ENCODE assay signal across 9 cellular contexts in the genomic region with DNA sequence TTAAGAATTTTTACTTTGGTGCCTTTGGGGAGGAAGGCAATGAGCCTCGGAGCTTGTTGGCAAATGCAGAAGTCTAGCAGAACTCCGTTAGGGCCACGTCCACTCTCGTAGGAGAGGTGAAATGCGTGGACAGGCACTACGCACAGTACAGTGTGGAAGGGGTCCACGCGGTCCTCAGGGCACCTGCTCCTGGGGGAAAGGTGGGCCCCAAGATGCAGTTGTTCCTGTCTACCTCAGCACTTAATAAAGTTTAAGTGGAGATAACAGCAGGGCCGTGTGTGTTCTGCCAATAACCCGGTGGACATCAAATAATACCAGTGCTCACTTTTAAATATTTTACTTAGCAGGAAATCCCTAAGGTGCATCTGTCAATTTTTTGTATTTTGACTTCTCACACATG. TPM values are rescaled to one million over a fixed set of nuclear protein-coding genes. Genes with fewer than 3 reads are reported as not detected.
DNase-seq lines count a peak whose midpoint lies in the region; ATAC-seq and TF ChIP-seq lines count a peak whose summit lies in the region.
"Had no signal": no experiment of that assay in that cellular context is flagged by ENCODE, and none has a peak within 500 bp of the region (broad histone marks: within the 10 kb centered on the region; RNA-seq: fewer than 3 reads in every experiment).

No MANE protein-coding gene starts in this region.

- peaks cover 5% of the 10 kb centered on the region for H3K27me3 Mint-ChIP-seq in activated CD4-positive, alpha-beta T cell treated with anti-CD3 and anti-CD28 coated beads for 36 hours
- peaks cover 9% of the 10 kb centered on the region for H3K27me3 Mint-ChIP-seq in activated T-helper 1 cell treated with anti-CD3 and anti-CD28 coated beads, Interleukin-12 subunit alpha, Interleukin-12 subunit beta, Interleukin-2, Interleukin-4 antibody, amounts not matched to agents 30 ng/mL and 10 ng/mL and 1 ng/mL, durations not matched to agents 14 hours and 24 hours and 36 hours (ENCODE audit: insufficient read depth)

- H3K27me3 ChIP-seq in iPS-18a (ENCODE audit: control insufficient read depth, insufficient read depth, low read length), result peaks cover 43% of the 10 kb centered on the region
- no peaks in the 10 kb centered on the region for H3K27me3 ChIP-seq in stomach

- H3K9ac ChIP-seq in iPS-18a (ENCODE audit: low read length), result no peak overlapping the region

- no peak for TF ChIP-seq POLR2A in stomach (IDR thresholded peaks at IDR 0.05)

- no peak overlapping the region for H3K27ac Mint-ChIP-seq in activated CD4-positive, alpha-beta T cell treated with anti-CD3 and anti-CD28 coated beads for 36 hours
- peak overlapping the region; percentile 52 for H3K27ac Mint-ChIP-seq in activated T-helper 1 cell treated with anti-CD3 and anti-CD28 coated beads, Interleukin-12 subunit alpha, Interleukin-12 subunit beta, Interleukin-2, Interleukin-4 antibody, amounts not matched to agents 30 ng/mL and 10 ng/mL and 1 ng/mL, durations not matched to agents 14 hours and 24 hours and 36 hours

- no peak for TF ChIP-seq EP300 in stomach (IDR thresholded peaks at IDR 0.05)

- peak overlapping the region; percentile 71 for H3K4me3 ChIP-seq in iPS-18a (ENCODE audit: low read length)
- H3K4me3 ChIP-seq in stomach, result peak overlapping the region; percentile 54 to 83 (median 69)

- peak overlapping the region; percentile 74 for H3K4me3 Mint-ChIP-seq in activated CD4-positive, alpha-beta T cell treated with anti-CD3 and anti-CD28 coated beads for 36 hours
- peak overlapping the region; percentile 82 for H3K4me3 Mint-ChIP-seq in activated T-helper 1 cell treated with anti-CD3 and anti-CD28 coated beads, Interleukin-12 subunit alpha, Interleukin-12 subunit beta, Interleukin-2, Interleukin-4 antibody, amounts not matched to agents 30 ng/mL and 10 ng/mL and 1 ng/mL, durations not matched to agents 14 hours and 24 hours and 36 hours

- 25 to 48% (median 38%) methylated on average over 10 of the region's 10 CpGs for WGBS in stomach, 5 donors

- intact Hi-C loops in activated CD4-positive, alpha-beta T cell treated with anti-CD3 and anti-CD28 coated beads for 36 hours (cut with DNase I, micrococcal nuclease), result loop anchor here (5.0 to 10.0 kb wide), 2 partner anchors 35 to 878 kb away; partner anchors contain the start of gene UBE2I (in 1 of the 2)
- intact Hi-C loops in activated T-helper 1 cell treated with anti-CD3 and anti-CD28 coated beads, Interleukin-12 subunit alpha, Interleukin-12 subunit beta, Interleukin-2, Interleukin-4 antibody, amounts not matched to agents 30 ng/mL and 10 ng/mL and 1 ng/mL, durations not matched to agents 14 hours and 24 hours and 36 hours (cut with micrococcal nuclease), result no loop called here
- intact Hi-C loops in stomach (cut with DNase I; ENCODE audit: low total_unique reads), result no loop called here

- ATAC-seq in activated CD4-positive, alpha-beta T cell treated with anti-CD3 and anti-CD28 coated beads for 36 hours, result no peak
- ATAC-seq in GM21619 (IDR thresholded peaks at IDR 0.05; ENCODE audit: unreplicated experiment), result no peak
- no peak for ATAC-seq in GM18511 (IDR thresholded peaks at IDR 0.05; ENCODE audit: unreplicated experiment)

- H3K36me3 Mint-ChIP-seq in activated CD4-positive, alpha-beta T cell treated with anti-CD3 and anti-CD28 coated beads for 36 hours (ENCODE audit: low read depth), result no peaks in the 10 kb centered on the region
- peaks cover 6% of the 10 kb centered on the region for H3K36me3 Mint-ChIP-seq in activated T-helper 1 cell treated with anti-CD3 and anti-CD28 coated beads, Interleukin-12 subunit alpha, Interleukin-12 subunit beta, Interleukin-2, Interleukin-4 antibody, amounts not matched to agents 30 ng/mL and 10 ng/mL and 1 ng/mL, durations not matched to agents 14 hours and 24 hours and 36 hours (ENCODE audit: low read depth)

- peaks cover 30% of the 10 kb centered on the region for H3K4me1 Mint-ChIP-seq in activated CD4-positive, alpha-beta T cell treated with anti-CD3 and anti-CD28 coated beads for 36 hours
- H3K4me1 Mint-ChIP-seq in activated T-helper 1 cell treated with anti-CD3 and anti-CD28 coated beads, Interleukin-12 subunit alpha, Interleukin-12 subunit beta, Interleukin-2, Interleukin-4 antibody, amounts not matched to agents 30 ng/mL and 10 ng/mL and 1 ng/mL, durations not matched to agents 14 hours and 24 hours and 36 hours (ENCODE audit: low read depth), result peaks cover 32% of the 10 kb centered on the region

- no peaks in the 10 kb centered on the region for H3K9me3 Mint-ChIP-seq in activated CD4-positive, alpha-beta T cell treated with anti-CD3 and anti-CD28 coated beads for 36 hours (ENCODE audit: low read depth)
- no peaks in the 10 kb centered on the region for H3K9me3 Mint-ChIP-seq in activated T-helper 1 cell treated with anti-CD3 and anti-CD28 coated beads, Interleukin-12 subunit alpha, Interleukin-12 subunit beta, Interleukin-2, Interleukin-4 antibody, amounts not matched to agents 30 ng/mL and 10 ng/mL and 1 ng/mL, durations not matched to agents 14 hours and 24 hours and 36 hours

- POLR2A ChIA-PET in activated CD4-positive, alpha-beta T cell treated with anti-CD3 and anti-CD28 coated beads for 36 hours (lab: Charles Lee), result no interaction called here

- H3K9me3 ChIP-seq in iPS-18a (ENCODE audit: control insufficient read depth, low read depth, low read length), result no peaks in the 10 kb centered on the region
- no peaks in the 10 kb centered on the region for H3K9me3 ChIP-seq in stomach

- H3K36me3 ChIP-seq in iPS-18a (ENCODE audit: control insufficient read depth, low read depth, low read length) (no peaks in the 10 kb centered on the region), stomach (no peaks in the 10 kb centered on the region)

- H3K4me1 ChIP-seq in iPS-18a (ENCODE audit: control insufficient read depth, low read depth, low read length), result peaks cover 7% of the 10 kb centered on the region
- H3K4me1 ChIP-seq in stomach, result peaks cover 21 to 59% (median 49%) of the 10 kb centered on the region in 4 donors

- H3K27ac ChIP-seq in iPS-18a (ENCODE audit: low read length) (no peak overlapping the region), stomach (peak overlapping the region in 1 of 5 donors; percentile 98)

- CTCF ChIA-PET in activated CD4-positive, alpha-beta T cell treated with anti-CD3 and anti-CD28 coated beads for 36 hours (lab: Charles Lee), result interaction anchor here (1.3 kb wide), 1 partner anchor 60 kb away, joined by 3 read pairs; no protein-coding TSS in a partner anchor

- no peak for TF ChIP-seq CTCF in stomach (IDR thresholded peaks at IDR 0.05)

- no peak for DNase-seq in activated CD4-positive, alpha-beta T cell treated with anti-CD3 and anti-CD28 coated beads for 36 hours
- no peak for DNase-seq in activated CD4-positive, alpha-beta T cell treated with anti-CD3 and anti-CD28 coated beads for 1 hour
- no peak for DNase-seq in activated T-helper 1 cell treated with anti-CD3 and anti-CD28 coated beads, Interleukin-12 subunit alpha, Interleukin-12 subunit beta, Interleukin-2, Interleukin-4 antibody, amounts not matched to agents 30 ng/mL and 10 ng/mL and 1 ng/mL, durations not matched to agents 14 hours and 24 hours and 36 hours (ENCODE audit: low spot score)
- DNase-seq in stomach, result no peak
- DNase-seq in medulla oblongata (ENCODE audit: extremely low spot score), result no peak
- DNase-seq: cortex of kidney had no signal

RNA-seq across cellular contexts. Expression of gene RAB11FIP3, which starts 1.8 kb away (rescaled TPM):
- 10 to 100 TPM; 14.2 to 17.0 TPM for total RNA-seq in activated CD4-positive, alpha-beta T cell treated with anti-CD3 and anti-CD28 coated beads for 36 hours
- total RNA-seq in activated T-helper 1 cell treated with anti-CD3 and anti-CD28 coated beads, Interleukin-12 subunit alpha, Interleukin-12 subunit beta, Interleukin-2, Interleukin-4 antibody, amounts not matched to agents 30 ng/mL and 10 ng/mL and 1 ng/mL, durations not matched to agents 14 hours and 24 hours and 36 hours, result 41.4 and 47.5 TPM in 2 replicates
- 100 to 1,000 TPM in 1 of 5 donors, 10 to 100 TPM in 3, 1 to 10 TPM in 1; 6.7 to 102 (median 57.8) TPM for total RNA-seq in stomach
- polyA plus RNA-seq in stomach, result 10 to 100 TPM; 15.4 to 19.7 (median 16.2) TPM

RNA-seq across cellular contexts. Expression of gene DECR2, which starts 25.6 kb away (rescaled TPM):
- total RNA-seq in activated CD4-positive, alpha-beta T cell treated with anti-CD3 and anti-CD28 coated beads for 36 hours, result 10 to 100 TPM; 11.5 to 13.0 TPM
- total RNA-seq in activated T-helper 1 cell treated with anti-CD3 and anti-CD28 coated beads, Interleukin-12 subunit alpha, Interleukin-12 subunit beta, Interleukin-2, Interleukin-4 antibody, amounts not matched to agents 30 ng/mL and 10 ng/mL and 1 ng/mL, durations not matched to agents 14 hours and 24 hours and 36 hours, result 18.0 and 20.1 TPM in 2 replicates
- total RNA-seq in stomach, result 100 to 1,000 TPM in 1 of 5 donors, 10 to 100 TPM in 2, 1 to 10 TPM in 2; 5.8 to 149 (median 12.5) TPM
- polyA plus RNA-seq in stomach, result 10 to 100 TPM; 20.8 to 24.5 (median 22.6) TPM

RNA-seq across cellular contexts. Expression of gene NME4, which starts 30.3 kb away (rescaled TPM):
- 10 to 100 TPM; 55.9 to 72.1 TPM for total RNA-seq in activated CD4-positive, alpha-beta T cell treated with anti-CD3 and anti-CD28 coated beads for 36 hours
- total RNA-seq in activated T-helper 1 cell treated with anti-CD3 and anti-CD28 coated beads, Interleukin-12 subunit alpha, Interleukin-12 subunit beta, Interleukin-2, Interleukin-4 antibody, amounts not matched to agents 30 ng/mL and 10 ng/mL and 1 ng/mL, durations not matched to agents 14 hours and 24 hours and 36 hours, result 57.2 and 58.7 TPM in 2 replicates
- 100 to 1,000 TPM in 1 of 5 donors, 10 to 100 TPM in 4; 23.3 to 187 (median 49.0) TPM for total RNA-seq in stomach
- 10 to 100 TPM; 84.0 to 97.7 (median 95.6) TPM for polyA plus RNA-seq in stomach

RNA-seq across cellular contexts. Expression of gene PGAP6, which starts 45.5 kb away (rescaled TPM):
- total RNA-seq in activated CD4-positive, alpha-beta T cell treated with anti-CD3 and anti-CD28 coated beads for 36 hours, result 10 to 100 TPM; 22.9 to 40.8 TPM
- total RNA-seq in activated T-helper 1 cell treated with anti-CD3 and anti-CD28 coated beads, Interleukin-12 subunit alpha, Interleukin-12 subunit beta, Interleukin-2, Interleukin-4 antibody, amounts not matched to agents 30 ng/mL and 10 ng/mL and 1 ng/mL, durations not matched to agents 14 hours and 24 hours and 36 hours, result 35.7 and 36.3 TPM in 2 replicates
- 100 to 1,000 TPM in 4 of 5 donors, 10 to 100 TPM in 1; 20.7 to 364 (median 162) TPM for total RNA-seq in stomach
- polyA plus RNA-seq in stomach, result 10 to 100 TPM; 27.7 to 54.4 (median 33.9) TPM

RNA-seq across cellular contexts. Expression of gene MRPL28, which starts 57.0 kb away (rescaled TPM):
- total RNA-seq in activated CD4-positive, alpha-beta T cell treated with anti-CD3 and anti-CD28 coated beads for 36 hours, result 10 to 100 TPM; 90.2 to 94.4 TPM
- total RNA-seq in activated T-helper 1 cell treated with anti-CD3 and anti-CD28 coated beads, Interleukin-12 subunit alpha, Interleukin-12 subunit beta, Interleukin-2, Interleukin-4 antibody, amounts not matched to agents 30 ng/mL and 10 ng/mL and 1 ng/mL, durations not matched to agents 14 hours and 24 hours and 36 hours, result 110 and 115 TPM in 2 replicates
- 100 to 1,000 TPM in 1 of 5 donors, 10 to 100 TPM in 3, 1 to 10 TPM in 1; 9.9 to 106 (median 30.7) TPM for total RNA-seq in stomach
- 100 to 1,000 TPM in 1 of 3 donors, 10 to 100 TPM in 2; 78.8 to 100 (median 83.4) TPM for polyA plus RNA-seq in stomach

Comparison
In these comparisons a context has a peak if more than half of its experiments do, and no peak if none do; other contexts are left out.
1. intact Hi-C loops: an anchor here in activated CD4-positive, alpha-beta T cell treated with anti-CD3 and anti-CD28 coated beads for 36 hours (5.0 to 10.0 kb wide); none called in activated T-helper 1 cell treated with anti-CD3 and anti-CD28 coated beads, Interleukin-12 subunit alpha, Interleukin-12 subunit beta, Interleukin-2, Interleukin-4 antibody, amounts not matched to agents 30 ng/mL and 10 ng/mL and 1 ng/mL, durations not matched to agents 14 hours and 24 hours and 36 hours and stomach.